Comparison of ENCODE assay signal across 23 cellular contexts in genomic region chr9:88807426-88807825, GRCh38.
"Had no signal": no experiment of that assay in that cellular context is flagged by ENCODE, and none has a peak within 500 bp of the region (broad histone marks: within the 10 kb centered on the region; RNA-seq: fewer than 3 reads in every experiment).

No MANE protein-coding gene starts in this region.

- H3K4me3 ChIP-seq: breast epithelium, Peyer's patch had no signal

- DNase-seq: activated CD4-positive, alpha-beta T cell treated with anti-CD3 and anti-CD28 coated beads for 48 hours; activated CD4-positive, alpha-beta T cell treated with anti-CD3 and anti-CD28 coated beads, Interleukin-2, amount 50 U/mL, for 4 hours; activated CD4-positive, CD25-positive, alpha-beta regulatory T cell treated with anti-CD3 and anti-CD28 coated beads, Interleukin-2, amount 50 U/mL, for 72 hours; activated CD8-positive, alpha-beta memory T cell treated with anti-CD3 and anti-CD28 coated beads, Interleukin-2, amount 10 ng/mL, durations not matched to agents 7 days and 5 days; activated CD8-positive, alpha-beta T cell treated with anti-CD3 and anti-CD28 coated beads, Interleukin-2, amount 10 ng/mL, durations not matched to agents 7 days and 5 days; activated gamma-delta T cell; activated naive CD4-positive, alpha-beta T cell treated with anti-CD3 and anti-CD28 coated beads for 36 hours; activated T-cell treated with anti-CD3 and anti-CD28 coated beads, Interleukin-2, amount 50 U/mL, for 48 hours; KG1; NCI-H1048; NCI-H146; NCI-H187 treated with DMSO at 0.1 percent for 48 hours; NCI-H2081 treated with DMSO at 0.1 percent for 48 hours; NCI-H446; NCI-H524; Peyer's patch; SIG-M5; T-helper 17 cell; T-helper 9 cell had no signal

- H3K4me1 ChIP-seq: breast epithelium, Peyer's patch had no signal

- H3K4me1 Mint-ChIP-seq: activated CD8-positive, alpha-beta memory T cell treated with anti-CD3 and anti-CD28 coated beads, Interleukin-2, amount 10 ng/mL, durations not matched to agents 7 days and 5 days; activated T-helper 17 cell treated with anti-CD3 and anti-CD28 coated beads, Interleukin-2, amount 50 U/mL, for 72 hours; T-helper 17 cell had no signal

- H3K36me3 ChIP-seq: breast epithelium, Peyer's patch had no signal

- H3K27ac Mint-ChIP-seq: activated CD8-positive, alpha-beta memory T cell treated with anti-CD3 and anti-CD28 coated beads, Interleukin-2, amount 10 ng/mL, durations not matched to agents 7 days and 5 days; activated CD8-positive, alpha-beta T cell treated with anti-CD3 and anti-CD28 coated beads, Interleukin-2, amount 10 ng/mL, durations not matched to agents 7 days and 5 days; activated naive CD4-positive, alpha-beta T cell treated with anti-CD3 and anti-CD28 coated beads for 36 hours; activated naive CD8-positive, alpha-beta T cell; activated T-helper 17 cell treated with anti-CD3 and anti-CD28 coated beads, Interleukin-2, amount 50 U/mL, for 72 hours; T-helper 17 cell; WTC11 had no signal

- ATAC-seq: activated CD8-positive, alpha-beta memory T cell treated with anti-CD3 and anti-CD28 coated beads, Interleukin-2, amount 10 ng/mL, durations not matched to agents 7 days and 5 days; activated CD8-positive, alpha-beta T cell treated with anti-CD3 and anti-CD28 coated beads, Interleukin-2, amount 10 ng/mL, durations not matched to agents 7 days and 5 days; activated T-helper 17 cell treated with anti-CD3 and anti-CD28 coated beads, Interleukin-2, amount 50 U/mL, for 72 hours; T-helper 17 cell; WTC11 had no signal

- H3K9me3 Mint-ChIP-seq: activated naive CD4-positive, alpha-beta T cell treated with anti-CD3 and anti-CD28 coated beads for 36 hours; activated T-helper 17 cell treated with anti-CD3 and anti-CD28 coated beads, Interleukin-2, amount 50 U/mL, for 72 hours had no signal

- H3K36me3 Mint-ChIP-seq: activated CD8-positive, alpha-beta memory T cell treated with anti-CD3 and anti-CD28 coated beads, Interleukin-2, amount 10 ng/mL, durations not matched to agents 7 days and 5 days; activated naive CD8-positive, alpha-beta T cell; WTC11 had no signal

- H3K9me3 ChIP-seq: breast epithelium, Peyer's patch had no signal

- H3K4me3 Mint-ChIP-seq: activated CD8-positive, alpha-beta memory T cell treated with anti-CD3 and anti-CD28 coated beads, Interleukin-2, amount 10 ng/mL, durations not matched to agents 7 days and 5 days; activated CD8-positive, alpha-beta T cell treated with anti-CD3 and anti-CD28 coated beads, Interleukin-2, amount 10 ng/mL, durations not matched to agents 7 days and 5 days; activated naive CD4-positive, alpha-beta T cell treated with anti-CD3 and anti-CD28 coated beads for 36 hours; activated naive CD8-positive, alpha-beta T cell; activated T-helper 17 cell treated with anti-CD3 and anti-CD28 coated beads, Interleukin-2, amount 50 U/mL, for 72 hours; T-helper 17 cell; WTC11 had no signal

- H3K27me3 ChIP-seq: breast epithelium, Peyer's patch had no signal

- H3K27ac ChIP-seq: breast epithelium, Peyer's patch had no signal
